8 cellular contexts compared by ENCODE assay signal in the genomic region with DNA sequence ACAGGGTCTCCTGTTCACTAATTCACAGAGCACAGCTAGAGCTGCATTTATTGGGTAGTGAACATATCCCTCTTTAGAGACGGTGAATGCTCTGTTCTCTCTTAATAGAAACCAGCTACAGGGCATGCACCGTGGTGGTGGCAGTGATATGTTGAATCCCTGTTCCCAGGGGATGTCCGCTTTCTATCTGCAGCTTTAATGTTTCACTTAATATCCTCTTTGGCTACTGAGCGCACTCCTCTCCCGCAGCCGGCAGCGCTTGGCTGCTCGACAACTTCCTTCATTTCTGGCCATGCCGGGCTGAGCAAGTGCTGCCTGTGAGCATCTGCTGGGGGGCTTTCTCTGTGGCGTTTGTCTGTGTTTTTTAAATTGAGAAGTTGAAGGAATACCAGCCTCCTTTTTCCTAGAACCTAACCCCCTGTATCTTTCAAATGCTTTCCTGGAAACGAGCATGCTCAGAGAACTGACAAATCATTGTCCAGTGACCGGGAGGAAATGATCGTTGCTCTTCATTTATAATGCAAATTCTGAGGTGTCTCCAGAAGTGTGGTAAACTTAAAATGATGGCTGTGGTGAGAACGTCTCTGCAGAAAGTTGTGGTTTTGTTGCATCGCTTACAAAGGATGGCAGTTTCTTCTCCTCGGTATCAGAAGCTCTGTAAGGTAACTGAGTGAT.
A peak's percentile ranks its signal among the peaks of the same experiment; 100 is the strongest.
DNase-seq lines count a peak whose midpoint lies in the region; ATAC-seq and TF ChIP-seq lines count a peak whose summit lies in the region.

No MANE protein-coding gene starts in this region.

- peaks cover 39% of the 10 kb centered on the region for H3K36me3 Mint-ChIP-seq in activated T-helper 2 cell treated with anti-CD3 and anti-CD28 coated beads, Interferon-gamma antibody, Interleukin-2, Interleukin-4, amounts not matched to agents 10 μg/mL and 5 μg/mL and 100 μg/mL, durations not matched to agents 14 hours and 24 hours and 36 hours (ENCODE audit: low read depth)

- no peak for TF ChIP-seq POLR2A in prostate gland (IDR thresholded peaks at IDR 0.05)

- no peak for TF ChIP-seq CTCF in prostate gland (IDR thresholded peaks at IDR 0.05)

- no peaks in the 10 kb centered on the region for H3K4me1 ChIP-seq in prostate gland (replicated peaks)

- H3K27me3 Mint-ChIP-seq in activated T-helper 2 cell treated with anti-CD3 and anti-CD28 coated beads, Interferon-gamma antibody, Interleukin-2, Interleukin-4, amounts not matched to agents 10 μg/mL and 5 μg/mL and 100 μg/mL, durations not matched to agents 14 hours and 24 hours and 36 hours (ENCODE audit: low read depth), result no peaks in the 10 kb centered on the region

- peak overlapping the region; percentile 81 for H3K4me3 Mint-ChIP-seq in activated T-helper 2 cell treated with anti-CD3 and anti-CD28 coated beads, Interferon-gamma antibody, Interleukin-2, Interleukin-4, amounts not matched to agents 10 μg/mL and 5 μg/mL and 100 μg/mL, durations not matched to agents 14 hours and 24 hours and 36 hours (ENCODE audit: low read depth)

- 24% methylated on average over 16 of the region's 16 CpGs for WGBS in prostate gland

- no peaks in the 10 kb centered on the region for H3K9me3 ChIP-seq in prostate gland

- peak overlapping the region; percentile 93 for H3K27ac Mint-ChIP-seq in activated T-helper 2 cell treated with anti-CD3 and anti-CD28 coated beads, Interferon-gamma antibody, Interleukin-2, Interleukin-4, amounts not matched to agents 10 μg/mL and 5 μg/mL and 100 μg/mL, durations not matched to agents 14 hours and 24 hours and 36 hours

- no peak overlapping the region for H3K27ac ChIP-seq in prostate gland

- peak; percentile 8 to 20 for DNase-seq in activated CD4-positive, alpha-beta T cell treated with anti-CD3 and anti-CD28 coated beads for 4 hours
- no peak for DNase-seq in activated CD4-positive, alpha-beta T cell treated with anti-CD3 and anti-CD28 coated beads for 1 hour
- DNase-seq in NCI-H526 treated with DMSO at 0.1 percent for 48 hours (lab: John Stamatoyannopoulos, UW) (peak; percentile 48), Right ventricle myocardium inferior (ENCODE audit: missing footprints) (peak; percentile 81), prostate gland (ENCODE audit: low spot score) (peak; percentile 12), NCI-H1930 (lab: John Stamatoyannopoulos, UW) (no peak)
- DNase-seq in activated T-helper 2 cell treated with anti-CD3 and anti-CD28 coated beads, Interferon-gamma antibody, Interleukin-2, Interleukin-4, amounts not matched to agents 10 μg/mL and 5 μg/mL and 100 μg/mL, durations not matched to agents 14 hours and 24 hours and 36 hours (ENCODE audit: low spot score), result peak; percentile 63

- H3K36me3 ChIP-seq in prostate gland, result no peaks in the 10 kb centered on the region

- peak; percentile 92 for ATAC-seq in HG02970 (IDR thresholded peaks at IDR 0.05; ENCODE audit: low FRiP score, unreplicated experiment)
- ATAC-seq in Right ventricle myocardium inferior, result peak; percentile 49

- no peaks in the 10 kb centered on the region for H3K27me3 ChIP-seq in prostate gland (replicated peaks; ENCODE audit: insufficient read depth)

- intact Hi-C loops in activated T-helper 2 cell treated with anti-CD3 and anti-CD28 coated beads, Interferon-gamma antibody, Interleukin-2, Interleukin-4, amounts not matched to agents 10 μg/mL and 5 μg/mL and 100 μg/mL, durations not matched to agents 14 hours and 24 hours and 36 hours (cut with micrococcal nuclease), result loop anchor here (1.0 to 10.0 kb wide), 9 partner anchors 14 to 1242 kb away; no protein-coding TSS in a partner anchor
- intact Hi-C loops in Right ventricle myocardium inferior (cut with DNase I) (loop anchor here (10.0 kb wide), 2 partner anchors 442 to 1052 kb away; no protein-coding TSS in a partner anchor), prostate gland (cut with DNase I) (loop anchor here (10.0 kb wide), 1 partner anchor 632 kb away; no protein-coding TSS in a partner anchor)

- H3K9me3 Mint-ChIP-seq in activated T-helper 2 cell treated with anti-CD3 and anti-CD28 coated beads, Interferon-gamma antibody, Interleukin-2, Interleukin-4, amounts not matched to agents 10 μg/mL and 5 μg/mL and 100 μg/mL, durations not matched to agents 14 hours and 24 hours and 36 hours, result no peaks in the 10 kb centered on the region

- H3K4me1 Mint-ChIP-seq in activated T-helper 2 cell treated with anti-CD3 and anti-CD28 coated beads, Interferon-gamma antibody, Interleukin-2, Interleukin-4, amounts not matched to agents 10 μg/mL and 5 μg/mL and 100 μg/mL, durations not matched to agents 14 hours and 24 hours and 36 hours (ENCODE audit: low read depth), result peaks cover 66% of the 10 kb centered on the region

- H3K4me3 ChIP-seq in prostate gland, result no peak overlapping the region

Comparison
In these comparisons a context has a peak if more than half of its experiments do, and no peak if none do; other contexts are left out.
1. DNase-seq: peak in activated CD4-positive, alpha-beta T cell treated with anti-CD3 and anti-CD28 coated beads for 4 hours (2 of 2), NCI-H526 treated with DMSO at 0.1 percent for 48 hours (single experiment), activated T-helper 2 cell treated with anti-CD3 and anti-CD28 coated beads, Interferon-gamma antibody, Interleukin-2, Interleukin-4, amounts not matched to agents 10 μg/mL and 5 μg/mL and 100 μg/mL, durations not matched to agents 14 hours and 24 hours and 36 hours (single experiment), Right ventricle myocardium inferior (single experiment) and prostate gland (single experiment); none in activated CD4-positive, alpha-beta T cell treated with anti-CD3 and anti-CD28 coated beads for 1 hour (single experiment) and NCI-H1930 (0 of 2).